3 cellular contexts compared by ENCODE assay signal in the genomic region with DNA sequence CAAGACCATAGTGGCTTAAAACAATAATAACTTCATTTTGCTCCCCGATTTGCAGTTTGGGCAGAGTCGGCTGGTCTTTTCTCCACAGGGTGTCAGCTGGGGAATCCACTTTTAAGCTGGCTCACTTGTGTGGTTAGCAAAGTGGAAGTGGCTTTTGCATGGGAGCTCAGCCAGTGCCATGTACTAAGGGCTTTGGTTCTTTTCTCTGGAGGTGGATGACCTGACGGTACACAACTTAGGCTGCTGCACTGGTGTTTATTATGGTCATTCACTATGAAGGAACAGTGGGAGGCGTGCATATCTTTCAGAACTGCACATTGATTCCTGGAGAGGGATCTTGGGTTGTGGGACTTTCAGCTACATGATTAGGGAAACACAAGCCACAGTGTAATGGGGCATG.
A peak's percentile ranks its signal among the peaks of the same experiment; 100 is the strongest.
TF ChIP-seq lines count a peak whose summit lies in the region.

No MANE protein-coding gene starts in this region.

TF ChIP-seq in GM23338, 12 proteins besides CTCF, POLR2A, EP300 and RAD21:
- TF ChIP-seq POLR2AphosphoS5 (IDR thresholded peaks at IDR 0.05; ENCODE audit: low read depth) = no peak
- TF ChIP-seq EZH2 (IDR thresholded peaks at IDR 0.05; ENCODE audit: low read depth, unreplicated experiment) = peak; percentile 32
TF ChIP-seq in GM23338: peak in this region for 1.

TF ChIP-seq in WTC11, 78 proteins besides CTCF, POLR2A, EP300 and RAD21:
- TF ChIP-seq AR (CRISPR knock-in tag; IDR thresholded peaks at IDR 0.05) (no peak), E2F1 (CRISPR knock-in tag; IDR thresholded peaks at IDR 0.05) (no peak), HMGXB4 (CRISPR knock-in tag; IDR thresholded peaks at IDR 0.05) (no peak)

TF ChIP-seq in HepG2, 621 proteins besides CTCF, POLR2A, EP300 and RAD21:
- TF ChIP-seq, protein P1, sequence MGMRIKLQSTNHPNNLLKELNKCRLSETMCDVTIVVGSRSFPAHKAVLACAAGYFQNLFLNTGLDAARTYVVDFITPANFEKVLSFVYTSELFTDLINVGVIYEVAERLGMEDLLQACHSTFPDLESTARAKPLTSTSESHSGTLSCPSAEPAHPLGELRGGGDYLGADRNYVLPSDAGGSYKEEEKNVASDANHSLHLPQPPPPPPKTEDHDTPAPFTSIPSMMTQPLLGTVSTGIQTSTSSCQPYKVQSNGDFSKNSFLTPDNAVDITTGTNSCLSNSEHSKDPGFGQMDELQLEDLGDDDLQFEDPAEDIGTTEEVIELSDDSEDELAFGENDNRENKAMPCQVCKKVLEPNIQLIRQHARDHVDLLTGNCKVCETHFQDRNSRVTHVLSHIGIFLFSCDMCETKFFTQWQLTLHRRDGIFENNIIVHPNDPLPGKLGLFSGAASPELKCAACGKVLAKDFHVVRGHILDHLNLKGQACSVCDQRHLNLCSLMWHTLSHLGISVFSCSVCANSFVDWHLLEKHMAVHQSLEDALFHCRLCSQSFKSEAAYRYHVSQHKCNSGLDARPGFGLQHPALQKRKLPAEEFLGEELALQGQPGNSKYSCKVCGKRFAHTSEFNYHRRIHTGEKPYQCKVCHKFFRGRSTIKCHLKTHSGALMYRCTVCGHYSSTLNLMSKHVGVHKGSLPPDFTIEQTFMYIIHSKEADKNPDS (CRISPR knock-in tag; IDR thresholded peaks at IDR 0.05) = no peak
- TF ChIP-seq RFX3 (CRISPR knock-in tag; IDR thresholded peaks at IDR 0.05) (no peak), TEAD2 (CRISPR knock-in tag; IDR thresholded peaks at IDR 0.05) (no peak), SMYD3 (CRISPR knock-in tag; IDR thresholded peaks at IDR 0.05) (no peak), NR2F2 (IDR thresholded peaks at IDR 0.05; ENCODE audit: borderline replicate concordance, low read depth) (no peak), CCDC6 (CRISPR knock-in tag; IDR thresholded peaks at IDR 0.05) (no peak), SRY (CRISPR knock-in tag; IDR thresholded peaks at IDR 0.05) (no peak), CREM (IDR thresholded peaks at IDR 0.05) (no peak), CREM (CRISPR knock-in tag; IDR thresholded peaks at IDR 0.05) (no peak), ELF3 (CRISPR knock-in tag; IDR thresholded peaks at IDR 0.05) (no peak), NKX3-1 (CRISPR knock-in tag; IDR thresholded peaks at IDR 0.05) (no peak), KDM6A (CRISPR knock-in tag; IDR thresholded peaks at IDR 0.05; ENCODE audit: low read depth) (no peak), ZNF34 (CRISPR knock-in tag; IDR thresholded peaks at IDR 0.05; ENCODE audit: borderline replicate concordance) (no peak), FOSL2 (CRISPR knock-in tag; IDR thresholded peaks at IDR 0.05) (no peak), DMTF1 (CRISPR knock-in tag; IDR thresholded peaks at IDR 0.05) (no peak), ZNF138 (CRISPR knock-in tag; IDR thresholded peaks at IDR 0.05; ENCODE audit: low read depth) (no peak), JDP2 (CRISPR knock-in tag; IDR thresholded peaks at IDR 0.05; ENCODE audit: borderline replicate concordance) (no peak), ZNF44 (CRISPR knock-in tag; IDR thresholded peaks at IDR 0.05) (no peak)
- TF ChIP-seq, protein P2, sequence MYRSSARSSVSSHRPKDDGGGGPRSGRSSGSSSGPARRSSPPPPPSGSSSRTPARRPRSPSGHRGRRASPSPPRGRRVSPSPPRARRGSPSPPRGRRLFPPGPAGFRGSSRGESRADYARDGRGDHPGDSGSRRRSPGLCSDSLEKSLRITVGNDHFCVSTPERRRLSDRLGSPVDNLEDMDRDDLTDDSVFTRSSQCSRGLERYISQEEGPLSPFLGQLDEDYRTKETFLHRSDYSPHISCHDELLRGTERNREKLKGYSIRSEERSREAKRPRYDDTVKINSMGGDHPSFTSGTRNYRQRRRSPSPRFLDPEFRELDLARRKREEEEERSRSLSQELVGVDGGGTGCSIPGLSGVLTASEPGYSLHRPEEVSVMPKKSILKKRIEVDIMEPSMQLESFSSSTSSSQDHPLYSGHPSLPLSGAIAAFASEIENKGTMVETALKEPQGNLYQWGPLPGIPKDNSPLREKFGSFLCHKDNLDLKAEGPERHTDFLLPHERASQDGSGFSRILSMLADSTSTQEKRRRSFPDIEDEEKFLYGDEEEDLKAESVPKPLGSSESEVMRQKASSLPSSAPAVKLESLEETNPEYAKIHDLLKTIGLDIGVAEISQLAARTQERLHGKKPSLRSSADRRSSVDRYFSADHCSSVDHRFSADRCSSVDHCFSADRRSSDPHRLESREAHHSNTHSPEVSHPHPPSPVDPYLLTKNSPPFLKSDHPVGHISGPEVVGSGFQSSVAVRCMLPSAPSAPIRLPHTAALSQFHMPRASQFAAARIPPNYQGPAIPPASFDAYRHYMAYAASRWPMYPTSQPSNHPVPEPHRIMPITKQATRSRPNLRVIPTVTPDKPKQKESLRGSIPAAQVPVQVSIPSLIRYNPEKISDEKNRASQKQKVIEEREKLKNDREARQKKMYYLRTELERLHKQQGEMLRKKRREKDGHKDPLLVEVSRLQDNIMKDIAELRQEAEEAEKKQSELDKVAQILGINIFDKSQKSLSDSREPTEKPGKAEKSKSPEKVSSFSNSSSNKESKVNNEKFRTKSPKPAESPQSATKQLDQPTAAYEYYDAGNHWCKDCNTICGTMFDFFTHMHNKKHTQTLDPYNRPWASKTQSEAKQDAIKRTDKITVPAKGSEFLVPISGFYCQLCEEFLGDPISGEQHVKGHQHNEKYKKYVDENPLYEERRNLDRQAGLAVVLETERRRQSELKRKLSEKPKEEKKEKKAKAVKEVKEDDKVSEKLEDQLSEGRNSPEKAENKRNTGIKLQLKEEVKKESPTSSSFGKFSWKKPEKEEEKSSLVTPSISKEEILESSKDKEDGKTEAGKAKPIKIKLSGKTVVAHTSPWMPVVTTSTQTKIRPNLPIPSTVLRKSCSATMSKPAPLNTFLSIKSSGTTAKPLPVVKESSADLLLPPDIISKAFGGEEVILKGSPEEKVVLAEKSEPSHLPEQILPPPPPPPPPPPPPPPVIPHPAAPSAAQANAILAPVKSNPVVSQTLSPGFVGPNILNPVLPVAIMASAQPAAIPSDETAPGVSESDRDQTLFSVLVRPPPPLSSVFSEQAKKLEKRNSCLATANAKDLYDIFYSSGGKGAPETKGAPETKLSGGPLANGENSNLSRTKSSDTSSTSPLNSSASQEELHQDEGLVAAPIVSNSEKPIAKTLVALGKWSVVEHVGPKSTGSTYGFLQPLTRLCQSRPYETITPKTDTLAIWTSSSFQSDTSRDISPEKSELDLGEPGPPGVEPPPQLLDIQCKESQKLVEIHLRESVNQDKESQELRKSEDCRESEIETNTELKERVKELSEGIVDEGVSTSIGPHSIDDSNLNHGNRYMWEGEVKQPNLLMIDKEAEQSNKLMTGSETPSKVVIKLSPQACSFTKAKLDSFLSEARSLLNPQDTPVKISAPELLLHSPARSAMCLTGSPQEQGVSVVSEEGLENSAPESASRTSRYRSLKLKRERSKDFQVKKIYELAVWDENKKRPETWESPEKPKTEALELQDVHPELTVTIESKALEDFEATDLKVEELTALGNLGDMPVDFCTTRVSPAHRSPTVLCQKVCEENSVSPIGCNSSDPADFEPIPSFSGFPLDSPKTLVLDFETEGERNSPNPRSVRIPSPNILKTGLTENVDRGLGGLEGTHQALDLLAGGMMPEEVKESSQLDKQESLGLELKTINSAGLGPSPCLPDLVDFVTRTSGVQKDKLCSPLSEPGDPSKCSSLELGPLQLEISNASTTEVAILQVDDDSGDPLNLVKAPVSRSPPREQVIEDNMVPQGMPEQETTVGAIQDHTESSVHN (CRISPR knock-in tag; IDR thresholded peaks at IDR 0.05) = no peak
- TF ChIP-seq, protein P3, sequence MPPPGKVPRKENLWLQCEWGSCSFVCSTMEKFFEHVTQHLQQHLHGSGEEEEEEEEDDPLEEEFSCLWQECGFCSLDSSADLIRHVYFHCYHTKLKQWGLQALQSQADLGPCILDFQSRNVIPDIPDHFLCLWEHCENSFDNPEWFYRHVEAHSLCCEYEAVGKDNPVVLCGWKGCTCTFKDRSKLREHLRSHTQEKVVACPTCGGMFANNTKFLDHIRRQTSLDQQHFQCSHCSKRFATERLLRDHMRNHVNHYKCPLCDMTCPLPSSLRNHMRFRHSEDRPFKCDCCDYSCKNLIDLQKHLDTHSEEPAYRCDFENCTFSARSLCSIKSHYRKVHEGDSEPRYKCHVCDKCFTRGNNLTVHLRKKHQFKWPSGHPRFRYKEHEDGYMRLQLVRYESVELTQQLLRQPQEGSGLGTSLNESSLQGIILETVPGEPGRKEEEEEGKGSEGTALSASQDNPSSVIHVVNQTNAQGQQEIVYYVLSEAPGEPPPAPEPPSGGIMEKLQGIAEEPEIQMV (CRISPR knock-in tag; IDR thresholded peaks at IDR 0.05; ENCODE audit: low read depth) = no peak
